Comparison of ENCODE assay signal across 14 cellular contexts in the genomic region with DNA sequence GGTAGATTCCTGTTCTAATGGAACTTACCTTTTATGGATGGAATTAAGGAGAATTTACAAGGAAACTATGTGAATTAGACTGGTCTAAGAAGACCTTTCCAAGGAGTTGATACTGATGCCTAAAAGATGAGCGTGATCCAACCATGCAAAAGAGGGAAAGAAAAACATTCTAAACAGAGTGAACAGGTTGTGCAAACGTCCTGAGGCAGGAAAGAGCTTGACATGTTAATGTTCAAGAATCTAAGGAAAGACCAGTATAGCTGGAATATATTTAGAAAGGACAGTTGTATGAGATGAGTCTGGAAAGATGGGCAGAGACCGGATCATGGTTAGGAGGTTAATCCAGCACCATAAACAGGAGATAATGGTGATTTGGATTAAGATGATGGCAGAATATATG. TPM values are rescaled to one million over a fixed set of nuclear protein-coding genes. Genes with fewer than 3 reads are reported as not detected.
A peak's percentile ranks its signal among the peaks of the same experiment; 100 is the strongest.
DNase-seq lines count a peak whose midpoint lies in the region; ATAC-seq, FAIRE-seq and TF ChIP-seq lines count a peak whose summit lies in the region.
"Had no signal": no experiment of that assay in that cellular context is flagged by ENCODE, and none has a peak within 500 bp of the region (broad histone marks: within the 10 kb centered on the region; RNA-seq: fewer than 3 reads in every experiment).

No MANE protein-coding gene starts in this region.

- no peaks in the 10 kb centered on the region for H3K9me2 ChIP-seq in MM.1S (replicated peaks; ENCODE audit: insufficient read depth, low read length)

- POLR2A ChIA-PET in K562 (lab: Yijun Ruan, JAX): no interaction called here

- no peaks in the 10 kb centered on the region for H3K36me3 Mint-ChIP-seq in activated CD8-positive, alpha-beta memory T cell treated with anti-CD3 and anti-CD28 coated beads, Interleukin-2, amount 10 ng/mL, durations not matched to agents 7 days and 5 days
- H3K36me3 Mint-ChIP-seq in progenitor cell of endocrine pancreas (ENCODE audit: insufficient read depth): no peaks in the 10 kb centered on the region

- FAIRE-seq in K562 (lab: Jason Lieb, UNC): no peak
- FAIRE-seq: RCC 7860 had no signal

- intact Hi-C loops in K562 (cut with micrococcal nuclease) (loop anchor here (1.0 to 10.0 kb wide), 4 partner anchors 36 to 912 kb away; a partner anchor contains a TSS), transverse colon (cut with DNase I; ENCODE audit: low total_unique reads) (loop anchor here (10.0 kb wide), 2 partner anchors 252 to 342 kb away; a partner anchor contains a TSS)

- H3K4me3 Mint-ChIP-seq in activated CD8-positive, alpha-beta memory T cell treated with anti-CD3 and anti-CD28 coated beads, Interleukin-2, amount 10 ng/mL, durations not matched to agents 7 days and 5 days: peak overlapping the region; percentile 91
- H3K4me3 Mint-ChIP-seq in progenitor cell of endocrine pancreas (ENCODE audit: low read depth): peak overlapping the region; percentile 97

- H3K4me1 Mint-ChIP-seq in activated CD8-positive, alpha-beta memory T cell treated with anti-CD3 and anti-CD28 coated beads, Interleukin-2, amount 10 ng/mL, durations not matched to agents 7 days and 5 days: peaks cover 52% of the 10 kb centered on the region
- peaks cover 19% of the 10 kb centered on the region for H3K4me1 Mint-ChIP-seq in progenitor cell of endocrine pancreas (ENCODE audit: low read depth)

- TF ChIP-seq RAD21 in K562 (CRISPR knock-in tag; conservative IDR thresholded peaks at IDR 0.05 in 1 of 2, IDR thresholded peaks at IDR 0.05 in 1 of 2): no peak

- H3K27ac ChIP-seq in MM.1S (ENCODE audit: low read length) (no peak overlapping the region), K562 (ENCODE audit: extremely low read depth, low read depth, low read length) (no peak overlapping the region), transverse colon (no peak overlapping the region)
- H3K27ac ChIP-seq: cardiac muscle cell, thyroid gland had no signal

- no peak for TF ChIP-seq POLR2A in K562 (conservative IDR thresholded peaks at IDR 0.05)
- TF ChIP-seq POLR2A in transverse colon (IDR thresholded peaks at IDR 0.05): no peak

- H3K27me3 Mint-ChIP-seq in activated CD8-positive, alpha-beta memory T cell treated with anti-CD3 and anti-CD28 coated beads, Interleukin-2, amount 10 ng/mL, durations not matched to agents 7 days and 5 days: no peaks in the 10 kb centered on the region
- no peaks in the 10 kb centered on the region for H3K27me3 Mint-ChIP-seq in progenitor cell of endocrine pancreas

- 40% methylated on average over 3 of the region's 3 CpGs for WGBS in K562 (ENCODE audit: insufficient coverage, low coverage, missing lambda C conversion rate)
- WGBS in transverse colon (ENCODE audit: low coverage in 1 of 2), 2 donors: 70 to 72% methylated on average over 3 of the region's 3 CpGs

- peaks cover 17% of the 10 kb centered on the region for H3K4me1 ChIP-seq in MM.1S (ENCODE audit: low read length)
- H3K4me1 ChIP-seq in K562 (replicated peaks in 1 of 2; ENCODE audit: control insufficient read depth in 2 of 2, insufficient read depth in 2 of 2, low read length in 2 of 2): peaks cover 8 to 24% of the 10 kb centered on the region in 2 experiments
- peaks cover 7 to 31% (median 24%) of the 10 kb centered on the region in 4 donors for H3K4me1 ChIP-seq in transverse colon

- H3K4me2 ChIP-seq in MM.1S (ENCODE audit: low read depth, low read length) (peak overlapping the region; percentile 75; the same call in 1 of the 2 replicates), K562 (ENCODE audit: insufficient read depth, low read length) (peak overlapping the region; percentile 100)

- in situ Hi-C loops in K562 (cut with MboI): loop anchor here (25.0 kb wide), 1 partner anchor 334 kb away; no protein-coding TSS in a partner anchor
- in situ Hi-C loops in transverse colon (cut with MboI; ENCODE audit: low pct_ligation_motif_present in 1 of 4, low pct_unique_long_range_greater_than_20kb in 1 of 4, low sequenced_read_pairs in 3 of 4): loop anchor here (5.0 to 25.0 kb wide), 8 partner anchors 162 to 382 kb away; a partner anchor contains a TSS

- no peaks in the 10 kb centered on the region for H3K9me1 ChIP-seq in K562 (ENCODE audit: control insufficient read depth, insufficient read depth, low read length)

- peaks cover 67% of the 10 kb centered on the region for H3K79me2 ChIP-seq in MM.1S (ENCODE audit: low read length)
- H3K79me2 ChIP-seq in K562 (ENCODE audit: control insufficient read depth, insufficient read depth, low read length): peaks cover 78% of the 10 kb centered on the region

- TF ChIP-seq EP300 in K562 (IDR thresholded peaks at IDR 0.05; ENCODE audit: low read length) (no peak), transverse colon (IDR thresholded peaks at IDR 0.05; ENCODE audit: low read depth) (no peak)

- H3K9me3 Mint-ChIP-seq in activated CD8-positive, alpha-beta memory T cell treated with anti-CD3 and anti-CD28 coated beads, Interleukin-2, amount 10 ng/mL, durations not matched to agents 7 days and 5 days (ENCODE audit: low read depth): no peaks in the 10 kb centered on the region
- no peaks in the 10 kb centered on the region for H3K9me3 Mint-ChIP-seq in progenitor cell of endocrine pancreas (ENCODE audit: low read depth)

- H3K4me3 ChIP-seq in MM.1S (ENCODE audit: low read length) (peak overlapping the region; percentile 72; the same call in 1 of the 2 replicates), K562 (peak overlapping the region; percentile 69), transverse colon (no peak overlapping the region)
- H3K4me3 ChIP-seq: thyroid gland had no signal

- CTCF ChIA-PET in activated CD8-positive, alpha-beta memory T cell treated with anti-CD3 and anti-CD28 coated beads, Interleukin-2, amount 10 ng/mL, durations not matched to agents 7 days and 5 days (lab: Charles Lee): interaction anchor here (2.5 kb wide), 1 partner anchor 253 kb away, joined by 5 read pairs; no protein-coding TSS in a partner anchor
- CTCF ChIA-PET in K562 (lab: Yijun Ruan, JAX; ENCODE audit: low intra/inter-chr PET ratio): no interaction called here

- BruUV-seq in K562 (replicated peaks; lab: Mats Ljungman, UMichigan): no TSS peak

- H3K27ac Mint-ChIP-seq in activated CD8-positive, alpha-beta memory T cell treated with anti-CD3 and anti-CD28 coated beads, Interleukin-2, amount 10 ng/mL, durations not matched to agents 7 days and 5 days: no peak overlapping the region
- H3K27ac Mint-ChIP-seq in progenitor cell of endocrine pancreas: no peak overlapping the region

- H3K9ac ChIP-seq in MM.1S (ENCODE audit: low read length): no peak overlapping the region
- peak overlapping the region in 1 of 2 experiments; percentile 83; a peak in 2 of 4 replicates for H3K9ac ChIP-seq in K562 (ENCODE audit: insufficient read depth in 1 of 2, low read depth in 2 of 2, low read length in 2 of 2)

- H3F3A ChIP-seq in MM.1S (ENCODE audit: insufficient read depth, low read length): peaks cover 9% of the 10 kb centered on the region

- no peaks in the 10 kb centered on the region for H3K9me3 ChIP-seq in MM.1S (replicated peaks; ENCODE audit: insufficient read depth, low read length)
- H3K9me3 ChIP-seq in K562 (replicated peaks; ENCODE audit: control insufficient read depth, insufficient read depth, low read depth, low read length): no peaks in the 10 kb centered on the region
- no peaks in the 10 kb centered on the region for H3K9me3 ChIP-seq in transverse colon
- H3K9me3 ChIP-seq: thyroid gland had no signal

- no peaks in the 10 kb centered on the region for H3K36me3 ChIP-seq in MM.1S (replicated peaks; ENCODE audit: insufficient read depth, low read length)
- no peaks in the 10 kb centered on the region for H3K36me3 ChIP-seq in K562 (ENCODE audit: control insufficient read depth, insufficient read depth, low read length)
- H3K36me3 ChIP-seq in transverse colon: no peaks in the 10 kb centered on the region
- H3K36me3 ChIP-seq: cardiac muscle cell, thyroid gland had no signal

- no peak for TF ChIP-seq CTCF in MM.1S (IDR thresholded peaks at IDR 0.05; ENCODE audit: low read length)
- TF ChIP-seq CTCF in K562 (IDR thresholded peaks at IDR 0.05 in 2 of 3, conservative IDR thresholded peaks at IDR 0.05 in 1 of 3; ENCODE audit: insufficient read depth in 2 of 3, low read depth in 1 of 3, low read length in 3 of 3): no peak
- TF ChIP-seq CTCF in progenitor cell of endocrine pancreas (IDR thresholded peaks at IDR 0.05; ENCODE audit: unreplicated experiment): no peak
- TF ChIP-seq CTCF in transverse colon (IDR thresholded peaks at IDR 0.05): no peak

- H2AFZ ChIP-seq in MM.1S (ENCODE audit: low read length) (no peak overlapping the region), K562 (ENCODE audit: low read depth, low read length) (no peak overlapping the region)

- DNase-seq in activated CD8-positive, alpha-beta memory T cell treated with anti-CD3 and anti-CD28 coated beads, Interleukin-2, amount 10 ng/mL, durations not matched to agents 7 days and 5 days: no peak
- no peak for DNase-seq in activated CD8-positive, alpha-beta memory T cell treated with anti-CD3 and anti-CD28 coated beads for 24 hours
- DNase-seq in MM.1S (no peak), K562 (ENCODE audit: extremely low read depth in 1 of 4, low spot score in 3 of 4) (no peak), progenitor cell of endocrine pancreas (ENCODE audit: low spot score, unreplicated experiment) (no peak), transverse colon (no peak)
- DNase-seq: activated CD8-positive, alpha-beta memory T cell treated with anti-CD3 and anti-CD28 coated beads, Interleukin-2, amount 50 U/mL, for 4 hours; DND-41; T-helper 9 cell; thyroid gland had no signal

- no peaks in the 10 kb centered on the region for H3K27me3 ChIP-seq in MM.1S (replicated peaks; ENCODE audit: insufficient read depth, low read length)
- no peaks in the 10 kb centered on the region for H3K27me3 ChIP-seq in K562 (ENCODE audit: control insufficient read depth in 2 of 2, insufficient read depth in 2 of 2, low read length in 2 of 2)
- no peaks in the 10 kb centered on the region for H3K27me3 ChIP-seq in transverse colon
- H3K27me3 ChIP-seq: cardiac muscle cell, thyroid gland had no signal

- H4K20me1 ChIP-seq in MM.1S (ENCODE audit: insufficient read depth, low read length) (no peaks in the 10 kb centered on the region), K562 (replicated peaks; ENCODE audit: control insufficient read depth, insufficient read depth, low read length) (no peaks in the 10 kb centered on the region)

- no peak for ATAC-seq in activated CD8-positive, alpha-beta memory T cell treated with anti-CD3 and anti-CD28 coated beads, Interleukin-2, amount 10 ng/mL, durations not matched to agents 7 days and 5 days
- ATAC-seq in K562: no peak
- no peak for ATAC-seq in activated CD4-positive, CD25-positive, alpha-beta regulatory T cell treated with anti-CD3 and anti-CD28 coated beads, Interleukin-2, amount 50 U/mL, for 24 hours
- ATAC-seq in GM21515 (IDR thresholded peaks at IDR 0.05; ENCODE audit: unreplicated experiment): no peak

RNA-seq across cellular contexts. Expression of a gene that starts 1.3 kb away (rescaled TPM):
- total RNA-seq in activated CD8-positive, alpha-beta memory T cell treated with anti-CD3 and anti-CD28 coated beads, Interleukin-2, amount 10 ng/mL, durations not matched to agents 7 days and 5 days: 10 to 100 TPM; 12.0 to 16.2 TPM
- 5.5 and 14.6 TPM in 2 replicates for total RNA-seq in K562 (2011; cell fraction: chromatin; rRNA removed; ENCODE audit: low replicate concordance)
- 3.8 and 5.8 TPM in 2 replicates for total RNA-seq in K562 (2011; cell fraction: nucleolus; rRNA removed)
- total RNA-seq in K562 (2011; cell fraction: nucleoplasm; rRNA removed): 6.6 and 9.5 TPM in 2 replicates
- total RNA-seq in K562 (2014; rRNA removed) (9.4 and 13.8 TPM in 2 replicates), K562 (2014; rRNA removed; fragmentation: Illumina TruSeq; extraction: Trizol) (22.6 and 23.3 TPM in 2 replicates), K562 (2015; rRNA removed; fragmentation: Illumina TruSeq; extraction: Trizol) (21.1 and 23.7 TPM in 2 replicates), K562 (2021) (15.4 and 17.6 TPM in 2 replicates), progenitor cell of endocrine pancreas (7.1 and 7.8 TPM in 2 replicates), transverse colon (1 to 10 TPM in 1 of 4 donors, under 1 TPM in 1, not detected in 2; 0.95 to 1.1 TPM)
- polyA plus RNA-seq in K562 (2011; rRNA removed) (21.3 and 23.7 TPM in 2 replicates), K562 (2014; fragmentation: Illumina TruSeq; extraction: Trizol) (19.4 and 27.2 TPM in 2 replicates), K562 (2014; fragmentation: Nextera tagmentation; extraction: Ambion mirVana) (10 to 100 TPM; 11.8 to 23.9 TPM), K562 (2014; rRNA removed) (11.1 and 14.9 TPM in 2 replicates)
- 7.2 and 10.6 TPM in 2 replicates for polyA plus RNA-seq in K562 (2011; cell fraction: cytosol; rRNA removed)
- polyA plus RNA-seq in K562 (2011; cell fraction: nucleus; rRNA removed): 9.6 and 12.2 TPM in 2 replicates
- polyA plus RNA-seq in K562 (2012): 8.9 and 15.6 TPM in 2 replicates
- polyA minus RNA-seq in K562 (2011; rRNA and poly(A)+ RNA removed): 16.9 and 18.8 TPM in 2 replicates
- 5.6 and 7.8 TPM in 2 replicates for polyA minus RNA-seq in K562 (2011; cell fraction: cytosol; rRNA and poly(A)+ RNA removed)
- 5.5 and 9.6 TPM in 2 replicates for polyA minus RNA-seq in K562 (2011; cell fraction: nucleus; rRNA and poly(A)+ RNA removed)

RNA-seq across cellular contexts. Expression of a gene that starts 2.6 kb away (rescaled TPM):
- total RNA-seq in activated CD8-positive, alpha-beta memory T cell treated with anti-CD3 and anti-CD28 coated beads, Interleukin-2, amount 10 ng/mL, durations not matched to agents 7 days and 5 days: 10 to 100 TPM; 17.3 to 21.8 TPM
- 22.7 and 29.7 TPM in 2 replicates for total RNA-seq in K562 (2011; cell fraction: chromatin; rRNA removed; ENCODE audit: low replicate concordance)
- total RNA-seq in K562 (2011; cell fraction: nucleolus; rRNA removed): 29.9 and 32.9 TPM in 2 replicates
- total RNA-seq in K562 (2011; cell fraction: nucleoplasm; rRNA removed): 38.2 and 50.3 TPM in 2 replicates
- total RNA-seq in K562 (2014; rRNA removed) (9.5 and 14.4 TPM in 2 replicates), K562 (2014; rRNA removed; fragmentation: Illumina TruSeq; extraction: Trizol) (23.2 and 25.3 TPM in 2 replicates), K562 (2015; rRNA removed; fragmentation: Illumina TruSeq; extraction: Trizol) (20.5 and 20.8 TPM in 2 replicates), K562 (2021) (21.2 and 23.2 TPM in 2 replicates), progenitor cell of endocrine pancreas (66.3 and 81.4 TPM in 2 replicates), transverse colon (10 to 100 TPM; 20.9 to 34.8 (median 29.9) TPM)
- polyA plus RNA-seq in K562 (2011; rRNA removed) (39.7 and 43.1 TPM in 2 replicates), K562 (2014; fragmentation: Illumina TruSeq; extraction: Trizol) (22.5 and 28.1 TPM in 2 replicates), K562 (2014; fragmentation: Nextera tagmentation; extraction: Ambion mirVana) (10 to 100 TPM; 28.5 to 34.9 TPM), K562 (2014; rRNA removed) (16.7 and 17.3 TPM in 2 replicates)
- polyA plus RNA-seq in K562 (2011; cell fraction: cytosol; rRNA removed): 18.0 and 35.3 TPM in 2 replicates
- polyA plus RNA-seq in K562 (2011; cell fraction: nucleus; rRNA removed): 8.1 and 13.7 TPM in 2 replicates
- 20.7 and 28.3 TPM in 2 replicates for polyA plus RNA-seq in K562 (2012)
- polyA minus RNA-seq in K562 (2011; rRNA and poly(A)+ RNA removed): 42.3 and 48.9 TPM in 2 replicates
- 19.0 and 20.6 TPM in 2 replicates for polyA minus RNA-seq in K562 (2011; cell fraction: cytosol; rRNA and poly(A)+ RNA removed)
- polyA minus RNA-seq in K562 (2011; cell fraction: nucleus; rRNA and poly(A)+ RNA removed): 6.9 and 12.4 TPM in 2 replicates

Comparison
In these comparisons a context has a peak if more than half of its experiments do, and no peak if none do; other contexts are left out.
1. H3K4me3 ChIP-seq: peak in MM.1S (single experiment) and K562 (single experiment); none in transverse colon (0 of 4).